ENCODE assay signal across 8 cellular contexts in the genomic region with DNA sequence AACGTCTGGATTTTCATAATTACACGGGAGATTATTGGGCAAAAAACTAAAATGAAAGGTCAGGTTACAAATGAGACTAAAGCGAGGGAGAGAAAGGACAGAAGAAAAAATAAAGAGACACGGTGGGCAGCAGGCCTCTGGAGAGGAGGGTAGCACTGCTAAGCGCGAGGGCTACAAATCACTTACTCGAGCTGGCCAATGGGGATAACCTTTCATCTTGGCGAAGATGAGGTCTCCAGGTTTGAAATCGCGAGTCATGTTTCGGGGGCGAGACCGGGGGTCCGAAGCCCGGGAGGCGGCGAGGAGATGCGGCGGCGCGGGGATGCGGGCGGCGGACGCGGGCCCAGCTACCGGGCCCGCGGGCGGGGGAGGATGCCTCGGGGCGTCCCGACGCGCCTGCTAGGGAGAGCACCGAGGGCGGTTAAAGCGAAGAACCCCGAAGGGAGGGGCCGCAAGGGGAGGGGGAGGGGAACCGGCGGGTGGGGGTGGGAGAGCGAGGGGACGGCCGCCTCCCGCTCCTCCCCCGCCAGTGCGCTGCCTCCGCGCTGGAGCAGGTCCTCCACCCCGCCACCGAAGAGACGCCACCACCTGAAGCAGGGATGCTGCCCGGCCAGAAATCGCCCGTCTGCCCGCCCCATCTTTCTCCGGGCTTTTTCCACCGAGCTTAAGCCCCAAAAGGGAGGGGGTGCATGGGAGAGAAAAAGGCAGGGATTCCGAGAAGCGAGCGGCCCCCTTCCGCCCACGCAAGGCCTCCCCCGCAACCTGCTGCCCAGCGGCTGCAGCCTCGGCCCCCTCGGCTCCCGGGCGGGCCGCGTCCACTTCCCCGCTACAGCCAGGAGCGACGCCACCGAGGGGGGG. TPM values are rescaled to one million over a fixed set of nuclear protein-coding genes. Genes with fewer than 3 reads are reported as not detected.
A peak's percentile ranks its signal among the peaks of the same experiment; 100 is the strongest.
DNase-seq lines count a peak whose midpoint lies in the region; ATAC-seq and TF ChIP-seq lines count a peak whose summit lies in the region.

No MANE protein-coding gene starts in this region.

- peak; percentile 40 to 83 (median 44) for DNase-seq in T-helper 2 cell
- no peak for DNase-seq in ascending aorta (ENCODE audit: low spot score in 2 of 2)
- no peak for DNase-seq in foreskin melanocyte

- peak overlapping the region; percentile 89 for H3K27ac ChIP-seq in C4-2B
- H3K27ac ChIP-seq in ascending aorta: peak overlapping the region; percentile 92 to 95
- H3K27ac ChIP-seq in skeletal muscle tissue (ENCODE audit: low read depth, low read length): peak overlapping the region; percentile 89

- intact Hi-C loops in ascending aorta (cut with DNase I): loop anchor here (1.0 to 10.0 kb wide), 3 partner anchors 42 to 353 kb away; no protein-coding TSS in a partner anchor

- no peaks in the 10 kb centered on the region for H3K27me3 ChIP-seq in ascending aorta
- H3K27me3 ChIP-seq in skeletal muscle tissue (ENCODE audit: control insufficient read depth in 3 of 3, insufficient read depth in 3 of 3, low read length in 3 of 3): no peaks in the 10 kb centered on the region

- peak overlapping the region; percentile 72 to 94 for H3K4me3 ChIP-seq in ascending aorta
- H3K4me3 ChIP-seq in iPS-11a (ENCODE audit: low read depth, low read length): peak overlapping the region; percentile 67
- peak overlapping the region; percentile 80 to 90 (median 82) for H3K4me3 ChIP-seq in skeletal muscle tissue (ENCODE audit: low read length in 3 of 3)

- TF ChIP-seq CTCF in C4-2B (conservative IDR thresholded peaks at IDR 0.05) (no peak), ascending aorta (IDR thresholded peaks at IDR 0.05) (no peak)

- H3K9me3 ChIP-seq in ascending aorta: no peaks in the 10 kb centered on the region
- H3K9me3 ChIP-seq in skeletal muscle tissue (ENCODE audit: control insufficient read depth in 3 of 3, low read length in 3 of 3): no peaks in the 10 kb centered on the region

- peaks cover 0 to 4% of the 10 kb centered on the region in 2 donors for H3K4me1 ChIP-seq in ascending aorta
- peaks cover 2 to 12% (median 6%) of the 10 kb centered on the region in 3 donors for H3K4me1 ChIP-seq in skeletal muscle tissue (ENCODE audit: control insufficient read depth in 3 of 3, insufficient read depth in 3 of 3, low read length in 3 of 3)

- H3K9ac ChIP-seq in skeletal muscle tissue (ENCODE audit: low read depth in 1 of 3, low read length in 3 of 3): peak overlapping the region; percentile 79 to 91 (median 82)

- peaks cover 0 to 22% of the 10 kb centered on the region in 2 donors for H3K36me3 ChIP-seq in ascending aorta
- peaks cover 9 to 16% (median 12%) of the 10 kb centered on the region in 3 donors for H3K36me3 ChIP-seq in skeletal muscle tissue (ENCODE audit: control insufficient read depth in 3 of 3, insufficient read depth in 3 of 3, low read length in 3 of 3)

- peak; percentile 50 for ATAC-seq in GM19397 (IDR thresholded peaks at IDR 0.05; ENCODE audit: unreplicated experiment)
- peak; percentile 13 for ATAC-seq in HG03558 (IDR thresholded peaks at IDR 0.05; ENCODE audit: extremely low read depth, unreplicated experiment)

RNA-seq across cellular contexts. Expression of a gene that starts 0.6 kb away (rescaled TPM):
- total RNA-seq in ascending aorta (115 TPM), skeletal muscle tissue (27.7 TPM)

RNA-seq across cellular contexts. Expression of a gene that starts 42.7 kb away (rescaled TPM):
- total RNA-seq in ascending aorta (1.7 TPM), skeletal muscle tissue (5.7 TPM)

Comparison
In these comparisons a context has a peak if more than half of its experiments do, and no peak if none do; other contexts are left out.
1. DNase-seq: peak in T-helper 2 cell (5 of 5); none in ascending aorta (0 of 2) and foreskin melanocyte (single experiment).
2. Peak in every context shown above with its lines, with median percentiles within 50 percentile points of each other: H3K27ac ChIP-seq and H3K4me3 ChIP-seq.